ENCODE assay signal across 8 cellular contexts in genomic region chr17:64129765-64130558, GRCh38. TPM values are rescaled to one million over a fixed set of nuclear protein-coding genes. Genes with fewer than 3 reads are reported as not detected.
DNase-seq lines count a peak whose midpoint lies in the region; ATAC-seq and TF ChIP-seq lines count a peak whose summit lies in the region.

TSS of gene ERN1 (minus strand) at chr17:64130144. CDS start at chr17:64130029, 115 bp downstream.

- H3K9me2 ChIP-seq in DOHH2 (replicated peaks; ENCODE audit: control insufficient read depth, low read length), result no peaks in the 10 kb centered on the region

- peak within 1 kb of the TSS; percentile 88 for H3K27ac Mint-ChIP-seq in activated T-helper 2 cell treated with anti-CD3 and anti-CD28 coated beads, Interferon-gamma antibody, Interleukin-2, Interleukin-4, amounts not matched to agents 10 μg/mL and 5 μg/mL and 100 μg/mL, durations not matched to agents 14 hours and 24 hours and 36 hours
- peak within 1 kb of the TSS; percentile 88 to 91 for H3K27ac Mint-ChIP-seq in natural killer cell

- H3K4me2 ChIP-seq in DOHH2 (ENCODE audit: low read length), result peak within 1 kb of the TSS; percentile 95

- H3K4me3 Mint-ChIP-seq in activated T-helper 2 cell treated with anti-CD3 and anti-CD28 coated beads, Interferon-gamma antibody, Interleukin-2, Interleukin-4, amounts not matched to agents 10 μg/mL and 5 μg/mL and 100 μg/mL, durations not matched to agents 14 hours and 24 hours and 36 hours (ENCODE audit: low read depth), result peak within 1 kb of the TSS; percentile 91
- H3K4me3 Mint-ChIP-seq in natural killer cell, result peak within 1 kb of the TSS; percentile 92

- TF ChIP-seq CTCF in DOHH2 (IDR thresholded peaks at IDR 0.05; ENCODE audit: low read depth, low read length, poor library complexity, severe bottlenecking), result no peak
- TF ChIP-seq CTCF in fibroblast of mammary gland (conservative IDR thresholded peaks at IDR 0.05; ENCODE audit: control insufficient read depth, insufficient read depth, low read depth, low read length), result no peak
- no peak for TF ChIP-seq CTCF in natural killer cell (IDR thresholded peaks at IDR 0.05)

- H3K4me1 Mint-ChIP-seq in activated T-helper 2 cell treated with anti-CD3 and anti-CD28 coated beads, Interferon-gamma antibody, Interleukin-2, Interleukin-4, amounts not matched to agents 10 μg/mL and 5 μg/mL and 100 μg/mL, durations not matched to agents 14 hours and 24 hours and 36 hours (ENCODE audit: low read depth), result peaks cover 52% of the 10 kb centered on the region
- peaks cover 34 to 48% of the 10 kb centered on the region in 2 donors for H3K4me1 Mint-ChIP-seq in natural killer cell

- ATAC-seq in GM21825 (IDR thresholded peaks at IDR 0.05; ENCODE audit: unreplicated experiment) (peak; percentile 65), natural killer cell (peak; percentile 88 to 97 (median 89))

- intact Hi-C loops in activated T-helper 2 cell treated with anti-CD3 and anti-CD28 coated beads, Interferon-gamma antibody, Interleukin-2, Interleukin-4, amounts not matched to agents 10 μg/mL and 5 μg/mL and 100 μg/mL, durations not matched to agents 14 hours and 24 hours and 36 hours (cut with micrococcal nuclease), result loop anchor here (1.0 to 5.0 kb wide), 9 partner anchors 10 to 211 kb away; partner anchors contain the start of genes GH1 and TEX2
- intact Hi-C loops in natural killer cell (cut with micrococcal nuclease), result loop anchor here (1.0 kb wide), 1 partner anchor 67 kb away; no protein-coding TSS in a partner anchor

- peak; percentile 97 for TF ChIP-seq POLR2A in Raji (IDR thresholded peaks at IDR 0.05; ENCODE audit: insufficient read depth, low read depth, low read length)

- H3K27me3 Mint-ChIP-seq in activated T-helper 2 cell treated with anti-CD3 and anti-CD28 coated beads, Interferon-gamma antibody, Interleukin-2, Interleukin-4, amounts not matched to agents 10 μg/mL and 5 μg/mL and 100 μg/mL, durations not matched to agents 14 hours and 24 hours and 36 hours (ENCODE audit: low read depth), result no peaks in the 10 kb centered on the region
- H3K27me3 Mint-ChIP-seq in natural killer cell (ENCODE audit: low read depth in 2 of 2), result no peaks in the 10 kb centered on the region

- no peaks in the 10 kb centered on the region for H3K9me3 ChIP-seq in DOHH2 (ENCODE audit: control insufficient read depth, insufficient read depth, low read length)

- no peaks in the 10 kb centered on the region for H4K20me1 ChIP-seq in DOHH2 (ENCODE audit: control insufficient read depth, insufficient read depth, low read depth, low read length)

- peak; percentile 90 for DNase-seq in LHCN-M2 (ENCODE audit: low read depth)
- peak; percentile 87 for DNase-seq in activated T-helper 2 cell treated with anti-CD3 and anti-CD28 coated beads, Interferon-gamma antibody, Interleukin-2, Interleukin-4, amounts not matched to agents 10 μg/mL and 5 μg/mL and 100 μg/mL, durations not matched to agents 14 hours and 24 hours and 36 hours (ENCODE audit: low spot score)
- peak; percentile 89 for DNase-seq in fibroblast of mammary gland (ENCODE audit: low read depth)
- DNase-seq in natural killer cell, result peak; percentile 90
- peak; percentile 89 to 97 (median 93) for DNase-seq in stimulated activated naive CD4-positive, alpha-beta T cell (lab: John Stamatoyannopoulos, UW)

- H3K36me3 ChIP-seq in DOHH2 (ENCODE audit: control insufficient read depth, low read length), result no peaks in the 10 kb centered on the region

- peak within 1 kb of the TSS; percentile 90 for H3K4me3 ChIP-seq in DOHH2 (ENCODE audit: low read length)
- H3K4me3 ChIP-seq in fibroblast of mammary gland (ENCODE audit: control insufficient read depth, low read depth, low read length), result peak within 1 kb of the TSS; percentile 72

- peaks cover 41% of the 10 kb centered on the region for H3K36me3 Mint-ChIP-seq in activated T-helper 2 cell treated with anti-CD3 and anti-CD28 coated beads, Interferon-gamma antibody, Interleukin-2, Interleukin-4, amounts not matched to agents 10 μg/mL and 5 μg/mL and 100 μg/mL, durations not matched to agents 14 hours and 24 hours and 36 hours (ENCODE audit: low read depth)
- H3K36me3 Mint-ChIP-seq in natural killer cell, result no peaks in the 10 kb centered on the region

- H3K27ac ChIP-seq in DOHH2 (ENCODE audit: low read depth, low read length), result no peak within 1 kb of the TSS

- H3K79me2 ChIP-seq in DOHH2 (ENCODE audit: control insufficient read depth, low read length), result no peaks in the 10 kb centered on the region

- H3K4me1 ChIP-seq in DOHH2 (ENCODE audit: control insufficient read depth, low read length), result peaks cover 18% of the 10 kb centered on the region

- H3K9me3 Mint-ChIP-seq in activated T-helper 2 cell treated with anti-CD3 and anti-CD28 coated beads, Interferon-gamma antibody, Interleukin-2, Interleukin-4, amounts not matched to agents 10 μg/mL and 5 μg/mL and 100 μg/mL, durations not matched to agents 14 hours and 24 hours and 36 hours, result no peaks in the 10 kb centered on the region
- no peaks in the 10 kb centered on the region for H3K9me3 Mint-ChIP-seq in natural killer cell

- 0 out of 2 replicates have a peak, but pooled peaks cover 4% of the 10 kb centered on the region for H3F3A ChIP-seq in DOHH2 (ENCODE audit: control insufficient read depth, insufficient read depth)

- H3K27me3 ChIP-seq in DOHH2 (ENCODE audit: control insufficient read depth, low read length), result peaks cover 34% of the 10 kb centered on the region

RNA-seq across cellular contexts. Expression of gene ERN1, which starts in this region (rescaled TPM):
- total RNA-seq in LHCN-M2 (2014; rRNA removed) (2.9 and 3.8 TPM in 2 replicates), natural killer cell (10 to 100 TPM; 52.9 to 90.5 (median 67.2) TPM)
- polyA plus RNA-seq in LHCN-M2 (2012), result 1.8 TPM
- 91.0 and 93.4 TPM in 2 replicates for total RNA-seq in activated T-helper 2 cell treated with anti-CD3 and anti-CD28 coated beads, Interferon-gamma antibody, Interleukin-2, Interleukin-4, amounts not matched to agents 10 μg/mL and 5 μg/mL and 100 μg/mL, durations not matched to agents 14 hours and 24 hours and 36 hours

Comparison
In these comparisons a context has a peak if more than half of its experiments do, and no peak if none do; other contexts are left out.
1. RNA of gene ERN1 (total RNA-seq): 91.0 to 93.4 TPM in activated T-helper 2 cell treated with anti-CD3 and anti-CD28 coated beads, Interferon-gamma antibody, Interleukin-2, Interleukin-4, amounts not matched to agents 10 μg/mL and 5 μg/mL and 100 μg/mL, durations not matched to agents 14 hours and 24 hours and 36 hours and 52.9 to 90.5 TPM in natural killer cell; 2.9 to 3.8 TPM in LHCN-M2; every median in the first group is over 10 times any median in the second.
2. Peak in every context shown above with its lines, with median percentiles within 50 percentile points of each other: DNase-seq.